8 cellular contexts compared by ENCODE assay signal in the genomic region with DNA sequence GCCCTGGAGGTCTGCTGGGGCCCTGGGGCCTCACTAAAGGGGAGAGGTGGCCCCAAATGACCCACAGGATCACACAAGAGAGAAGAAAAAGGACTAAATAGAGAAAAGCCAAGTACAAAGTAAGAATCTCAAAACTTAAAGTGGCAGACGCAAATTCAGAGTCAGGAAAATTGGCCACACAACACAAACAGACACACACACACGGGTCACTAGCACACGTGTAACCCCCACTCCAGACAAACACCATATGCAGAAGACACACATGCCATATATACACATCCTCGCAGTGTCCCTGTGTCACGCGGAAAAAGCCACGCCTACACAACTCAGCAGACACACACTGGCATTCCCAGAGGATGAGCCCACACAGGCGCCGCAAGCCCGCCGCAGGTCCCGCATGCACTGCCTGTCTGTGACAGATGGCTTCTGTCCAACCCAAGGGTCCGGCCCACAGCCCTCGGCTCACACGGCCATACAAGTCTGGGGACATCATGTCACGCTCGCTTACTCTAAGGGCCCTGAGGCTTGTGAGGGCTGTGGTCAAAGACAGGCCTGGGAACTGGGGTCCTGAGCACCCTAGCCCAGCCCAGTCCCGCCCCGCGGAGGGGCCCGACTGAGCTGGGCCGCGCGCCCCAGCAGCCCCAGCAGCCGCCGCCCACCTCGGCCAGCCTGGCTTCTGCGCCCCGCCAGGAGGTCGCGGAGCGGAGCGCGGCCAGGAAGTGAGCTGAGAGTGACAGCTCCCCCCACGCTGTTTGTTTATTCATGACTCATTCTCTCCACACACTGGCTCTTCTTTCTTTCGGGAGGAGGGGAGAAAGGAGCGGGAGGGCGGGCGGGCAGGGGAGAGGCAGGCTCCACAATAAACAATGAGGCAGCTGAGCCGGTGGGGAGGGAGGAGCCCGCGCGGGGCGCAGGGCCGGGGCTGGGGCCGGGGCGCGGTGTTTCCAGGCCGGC.
A peak's percentile ranks its signal among the peaks of the same experiment; 100 is the strongest.
DNase-seq lines count a peak whose midpoint lies in the region; ATAC-seq, FAIRE-seq and TF ChIP-seq lines count a peak whose summit lies in the region.

No MANE protein-coding gene starts in this region.

- DNase-seq in AG09309 (ENCODE audit: low read depth) (peak; percentile 71), NCI-H345 (lab: John Stamatoyannopoulos, UW) (peak; percentile 87), cerebellum (ENCODE audit: low spot score) (peak; percentile 95), kidney (peak; percentile 94)
- peak; percentile 52 for DNase-seq in activated CD4-positive, alpha-beta T cell treated with anti-CD3 and anti-CD28 coated beads for 1 hour
- DNase-seq in stimulated activated CD4-positive, alpha-beta T cell treated with anti-CD3 and anti-CD28 coated beads, Interleukin-12 subunit alpha, Interleukin-12 subunit beta, amount 100 ng/mL, for 48 hours (ENCODE audit: low read depth in 2 of 3, low spot score in 1 of 3), result peak; percentile 52 to 56 (median 53)

- TF ChIP-seq CTCF in AG09309 (IDR thresholded peaks at IDR 0.05; ENCODE audit: control insufficient read depth, insufficient read depth, low read depth, low read length, missing control alignments) (no peak), kidney (IDR thresholded peaks at IDR 0.05; ENCODE audit: borderline replicate concordance, extremely low read depth, insufficient read depth) (no peak)

- peak overlapping the region; percentile 51 to 82 for H3K9ac ChIP-seq in kidney (ENCODE audit: low read length in 2 of 2)

- H3K4me3 ChIP-seq in AG09309 (ENCODE audit: control insufficient read depth, low read depth, low read length) (peak overlapping the region; percentile 38), kidney (ENCODE audit: low read length in 2 of 2) (peak overlapping the region; percentile 15 to 58)

- peak overlapping the region; percentile 94 to 96 for H3K27ac ChIP-seq in kidney (ENCODE audit: low read depth in 2 of 2, low read length in 2 of 2)

- FAIRE-seq in kidney (lab: Jason Lieb, UNC), result no peak

- H3K4me1 ChIP-seq in kidney (ENCODE audit: control insufficient read depth in 1 of 2, insufficient read depth in 1 of 2, low read depth in 1 of 2, low read length in 2 of 2), result peaks cover 22 to 25% of the 10 kb centered on the region in 2 donors

- no peaks in the 10 kb centered on the region for H3K36me3 ChIP-seq in kidney (ENCODE audit: control insufficient read depth in 1 of 2, insufficient read depth in 2 of 2, low read length in 2 of 2)

- no peaks in the 10 kb centered on the region for H3K9me3 ChIP-seq in kidney (ENCODE audit: control insufficient read depth in 1 of 2, low read length in 2 of 2)

- ATAC-seq in GM19035 (IDR thresholded peaks at IDR 0.05; ENCODE audit: unreplicated experiment) (peak; percentile 87), HG03342 (IDR thresholded peaks at IDR 0.05; ENCODE audit: unreplicated experiment) (peak; percentile 89)

- intact Hi-C loops in kidney (cut with DNase I), result loop anchor here (10.0 kb wide), 1 partner anchor 92 kb away; the partner anchor contains the start of gene ZMIZ1

Comparison
In these comparisons a context has a peak if more than half of its experiments do, and no peak if none do; other contexts are left out.
1. Peak in every context shown above with its lines: DNase-seq, ATAC-seq, H3K4me3 ChIP-seq and H3K27ac ChIP-seq.